8 cellular contexts compared by ENCODE assay signal in genomic region chr2:210225461-210225798, GRCh38. TPM values are rescaled to one million over a fixed set of nuclear protein-coding genes. Genes with fewer than 3 reads are reported as not detected.
A peak's percentile ranks its signal among the peaks of the same experiment; 100 is the strongest.
DNase-seq lines count a peak whose midpoint lies in the region; ATAC-seq and TF ChIP-seq lines count a peak whose summit lies in the region.

No MANE protein-coding gene starts in this region.

- peak overlapping the region; percentile 93 for H3K27ac Mint-ChIP-seq in mesothelial cell of epicardium

- H3K9me3 ChIP-seq in heart left ventricle (no peaks in the 10 kb centered on the region), duodenal mucosa (ENCODE audit: control insufficient read depth in 1 of 2, low read length in 2 of 2) (no peaks in the 10 kb centered on the region), vagina (no peaks in the 10 kb centered on the region)

- no peak for DNase-seq in heart left ventricle
- DNase-seq in Right ventricle myocardium superior: no peak
- DNase-seq in mesothelial cell of epicardium (ENCODE audit: low spot score in 2 of 2, unreplicated experiment in 2 of 2): no peak
- no peak for DNase-seq in vagina (ENCODE audit: extremely low spot score in 2 of 2)
- DNase-seq in activated CD4-positive, CD25-positive, alpha-beta regulatory T cell (lab: John Stamatoyannopoulos, UW): no peak
- no peak for DNase-seq in COR-L47 (lab: John Stamatoyannopoulos, UW)

- H3K27me3 Mint-ChIP-seq in mesothelial cell of epicardium (ENCODE audit: low read depth): peaks cover 28% of the 10 kb centered on the region

- no peaks in the 10 kb centered on the region for H3K36me3 ChIP-seq in heart left ventricle
- H3K36me3 ChIP-seq in duodenal mucosa (ENCODE audit: control insufficient read depth in 1 of 2, insufficient read depth in 2 of 2, low read length in 2 of 2): no peaks in the 10 kb centered on the region
- H3K36me3 ChIP-seq in vagina: no peaks in the 10 kb centered on the region

- no peaks in the 10 kb centered on the region for H3K36me3 Mint-ChIP-seq in mesothelial cell of epicardium

- H3K4me3 Mint-ChIP-seq in mesothelial cell of epicardium: peak overlapping the region; percentile 80

- intact Hi-C loops in heart left ventricle (cut with DNase I): no loop called here
- intact Hi-C loops in Right ventricle myocardium superior (cut with DNase I): no loop called here
- intact Hi-C loops in vagina (cut with DNase I): no loop called here

- peak overlapping the region; percentile 27 to 77 (median 58) for H3K4me3 ChIP-seq in heart left ventricle
- H3K4me3 ChIP-seq in duodenal mucosa (ENCODE audit: low read depth in 1 of 2, low read length in 2 of 2): peak overlapping the region; percentile 67 to 71
- H3K4me3 ChIP-seq in vagina: peak overlapping the region; percentile 52 to 59

- H3K9me3 Mint-ChIP-seq in mesothelial cell of epicardium: no peaks in the 10 kb centered on the region

- TF ChIP-seq POLR2A in heart left ventricle (IDR thresholded peaks at IDR 0.05): no peak
- no peak for TF ChIP-seq POLR2A in vagina (IDR thresholded peaks at IDR 0.05)

- H3K4me1 Mint-ChIP-seq in mesothelial cell of epicardium: peaks cover 56% of the 10 kb centered on the region

- H3K27ac ChIP-seq in heart left ventricle (peak overlapping the region in 1 of 12 donors; percentile 43), duodenal mucosa (ENCODE audit: low read depth, low read length) (peak overlapping the region; percentile 32), vagina (peak overlapping the region; percentile 58)

- H3K27me3 ChIP-seq in heart left ventricle (peaks cover 0 to 28% (median 5%) of the 10 kb centered on the region in 9 donors), duodenal mucosa (ENCODE audit: control insufficient read depth in 1 of 2, insufficient read depth in 2 of 2, low read length in 2 of 2) (peaks cover 27 to 36% of the 10 kb centered on the region in 2 donors), vagina (no peaks in the 10 kb centered on the region)

- WGBS in heart left ventricle, 4 donors: 17 to 23% (median 19%) methylated on average over 10 of the region's 10 CpGs

- TF ChIP-seq CTCF in heart left ventricle (IDR thresholded peaks at IDR 0.05) (no peak), mesothelial cell of epicardium (IDR thresholded peaks at IDR 0.05; ENCODE audit: unreplicated experiment) (no peak), vagina (IDR thresholded peaks at IDR 0.05) (no peak)

- ATAC-seq in heart left ventricle (no peak), Right ventricle myocardium superior (ENCODE audit: poor library complexity) (no peak), GM19463 (IDR thresholded peaks at IDR 0.05; ENCODE audit: unreplicated experiment) (no peak)

- peaks cover 0 to 12% (median 0%) of the 10 kb centered on the region in 12 donors for H3K4me1 ChIP-seq in heart left ventricle
- peaks cover 4 to 9% of the 10 kb centered on the region in 2 donors for H3K4me1 ChIP-seq in duodenal mucosa (ENCODE audit: control insufficient read depth in 1 of 2, insufficient read depth in 2 of 2, low read length in 2 of 2)
- peaks cover 10% of the 10 kb centered on the region for H3K4me1 ChIP-seq in vagina

- H3K9ac ChIP-seq in duodenal mucosa (ENCODE audit: low read depth in 1 of 2, low read length in 2 of 2): peak overlapping the region in 1 of 2 donors; percentile 25

RNA-seq across cellular contexts. Expression of gene ACADL, which starts 0.2 kb away (rescaled TPM):
- total RNA-seq in heart left ventricle (1 to 10 TPM in 3 of 9 donors, under 1 TPM in 6; 0.43 to 2.8 (median 0.49) TPM), Right ventricle myocardium superior (0.73 TPM), mesothelial cell of epicardium (13.0 to 13.2 TPM (median 13.0 TPM) in 3 replicates), vagina (10.6 TPM)
- under 1 TPM; 0.21 to 0.88 TPM for polyA plus RNA-seq in heart left ventricle

RNA-seq across cellular contexts. Expression of gene KANSL1L, which starts 54.2 kb away (rescaled TPM):
- total RNA-seq in heart left ventricle (10 to 100 TPM; 12.0 to 24.9 (median 18.0) TPM), Right ventricle myocardium superior (15.8 TPM), mesothelial cell of epicardium (24.4 to 28.0 TPM (median 25.9 TPM) in 3 replicates), vagina (29.7 TPM)
- 1 to 10 TPM; 6.1 to 6.3 TPM for polyA plus RNA-seq in heart left ventricle
